ENCODE assay signal across 8 cellular contexts in the genomic region with DNA sequence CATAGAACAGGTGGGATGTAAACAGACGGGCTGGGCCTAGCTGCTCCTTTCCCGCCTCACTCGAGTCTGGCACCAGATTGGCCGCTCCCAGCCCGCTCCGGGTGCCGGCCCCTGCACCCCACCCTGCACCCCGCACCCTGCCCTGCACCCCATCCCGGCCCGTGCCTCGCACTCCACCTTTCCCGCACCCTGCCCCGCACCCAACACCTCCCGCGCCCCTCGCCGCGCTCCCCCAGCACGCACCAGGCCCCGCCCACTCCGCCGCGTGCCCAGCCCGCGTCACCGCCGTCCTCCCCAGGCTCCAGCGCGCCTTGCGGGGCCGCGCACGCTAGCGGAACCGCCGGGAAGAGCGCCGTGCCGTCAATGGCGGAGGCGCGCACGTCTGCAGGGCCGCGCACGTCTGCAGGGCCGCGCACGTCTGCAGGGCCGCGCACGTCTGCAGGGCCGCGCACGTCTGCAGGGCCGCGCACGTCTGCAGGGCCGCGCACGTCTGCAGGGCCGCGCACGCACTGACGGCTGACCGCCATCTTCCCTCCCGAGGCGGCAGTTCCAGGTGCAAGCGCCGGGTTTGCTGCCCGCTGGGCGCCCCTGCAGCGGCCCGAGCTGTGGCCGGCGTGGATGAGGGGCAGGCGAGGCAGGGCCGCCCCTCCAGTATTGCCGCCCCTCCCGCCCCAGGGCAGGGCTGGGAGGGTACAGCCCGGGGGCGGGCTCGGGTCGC. TPM values are rescaled to one million over a fixed set of nuclear protein-coding genes. Genes with fewer than 3 reads are reported as not detected.
DNase-seq lines count a peak whose midpoint lies in the region; ATAC-seq and TF ChIP-seq lines count a peak whose summit lies in the region.

Gene UBE3C (plus strand): TSS at position 503 of the 718 bp plus-strand sequence. CDS start 347 bp downstream, outside the sequence.

- DNase-seq in AG04450 (ENCODE audit: low read depth, low spot score) (peak; percentile 75), NCI-H345 (lab: John Stamatoyannopoulos, UW) (peak; percentile 95), activated B cell treated with CpG ODN at 0.5 μM for 24 hours (peak; percentile 91), cardiac fibroblast (ENCODE audit: low read depth in 2 of 2) (peak; percentile 88 to 96), inferior parietal cortex (ENCODE audit: extremely low spot score) (peak; percentile 84), spleen (peak; percentile 98)

- peaks cover 0 to 31% (median 3%) of the 10 kb centered on the region in 6 donors for H3K36me3 ChIP-seq in spleen

- peak within 1 kb of the TSS; percentile 88 for H3K27ac Mint-ChIP-seq in activated B cell treated with CpG ODN at 0.5 μM for 24 hours

- H3K9me3 Mint-ChIP-seq in activated B cell treated with CpG ODN at 0.5 μM for 24 hours: no peaks in the 10 kb centered on the region

- H3K4me3 Mint-ChIP-seq in activated B cell treated with CpG ODN at 0.5 μM for 24 hours: peak within 1 kb of the TSS; percentile 81

- no peaks in the 10 kb centered on the region for H3K27me3 Mint-ChIP-seq in activated B cell treated with CpG ODN at 0.5 μM for 24 hours

- in situ Hi-C loops in GM18951 (cut with MboI; ENCODE audit: low sequenced_read_pairs, unreplicated experiment): no loop called here

- H3K4me1 Mint-ChIP-seq in activated B cell treated with CpG ODN at 0.5 μM for 24 hours: peaks cover 37% of the 10 kb centered on the region

- TF ChIP-seq CTCF in AG04450 (IDR thresholded peaks at IDR 0.05; ENCODE audit: low read depth, low read length) (no peak), activated B cell treated with CpG ODN at 0.5 μM for 24 hours (IDR thresholded peaks at IDR 0.05) (no peak), cardiac fibroblast (IDR thresholded peaks at IDR 0.05; ENCODE audit: low read depth, low read length) (no peak), spleen (IDR thresholded peaks at IDR 0.05 in 8 of 11, conservative IDR thresholded peaks at IDR 0.05 in 3 of 11) (peak in 3 of 11 experiments; percentile 24 to 44 (median 41))

- POLR2A ChIA-PET in AG04450 (lab: Yijun Ruan, JAX): interaction anchor here (0.6 kb wide), 1 partner anchor 78 kb away, joined by 3 read pairs; no protein-coding TSS in a partner anchor
- POLR2A ChIA-PET in activated B cell treated with CpG ODN at 0.5 μM for 24 hours (lab: Charles Lee): interaction anchor here (0.6 to 0.8 kb wide), 2 partner anchors 230 to 1836 kb away, joined by 3 read pairs; no protein-coding TSS in a partner anchor

- WGBS in spleen, 5 donors: 1 to 7% (median 2%) methylated on average over 15 to 84 of the region's 84 CpGs

- H3K27me3 ChIP-seq in AG04450 (ENCODE audit: control insufficient read depth, insufficient read depth, low read length) (no peaks in the 10 kb centered on the region), spleen (replicated peaks in 1 of 7) (no peaks in the 10 kb centered on the region)

- H3K36me3 Mint-ChIP-seq in activated B cell treated with CpG ODN at 0.5 μM for 24 hours (ENCODE audit: low read depth): peaks cover 33% of the 10 kb centered on the region

- CTCF ChIA-PET in AG04450 (lab: Charles Lee) (no interaction called here), activated B cell treated with CpG ODN at 0.5 μM for 24 hours (lab: Charles Lee) (no interaction called here)

- peaks cover 21 to 60% (median 48%) of the 10 kb centered on the region in 6 donors for H3K4me1 ChIP-seq in spleen

- intact Hi-C loops in activated B cell treated with CpG ODN at 0.5 μM for 24 hours (cut with micrococcal nuclease) (loop anchor here (1.0 to 5.0 kb wide), 9 partner anchors 164 to 1931 kb away; partner anchors contain the start of genes DNAJB6, INSIG1, LMBR1 and NCAPG2), spleen (cut with DNase I; ENCODE audit: low total_unique reads) (no loop called here)

- H3K4me3 ChIP-seq in AG04450 (ENCODE audit: low read depth, low read length) (peak within 1 kb of the TSS; percentile 85), cardiac fibroblast (replicated peaks in 1 of 2; ENCODE audit: low read depth in 2 of 2, low read length in 2 of 2) (peak within 1 kb of the TSS; percentile 71 to 75), spleen (peak within 1 kb of the TSS; percentile 64 to 88 (median 77))

- H3K9me3 ChIP-seq in AG04450 (ENCODE audit: control insufficient read depth, insufficient read depth, low read length) (no peaks in the 10 kb centered on the region; the same call in 1 of the 2 replicates), spleen (no peaks in the 10 kb centered on the region)

- TF ChIP-seq POLR2A in GM18951 (IDR thresholded peaks at IDR 0.05; ENCODE audit: extremely low read depth, insufficient read depth, insufficient read length) (peak; percentile 91), spleen (IDR thresholded peaks at IDR 0.05) (peak in 1 of 3 donors; percentile 46)

- H3K27ac ChIP-seq in AG04450 (ENCODE audit: low read depth, low read length): peak within 1 kb of the TSS; percentile 61
- peak within 1 kb of the TSS; percentile 88 to 97 (median 92) for H3K27ac ChIP-seq in spleen

- peak; percentile 85 for ATAC-seq in HG03175 (IDR thresholded peaks at IDR 0.05; ENCODE audit: unreplicated experiment)
- ATAC-seq in activated B cell treated with CpG ODN at 0.5 μM for 24 hours (ENCODE audit: low read depth): peak; percentile 89

RNA-seq across cellular contexts. Expression of gene UBE3C, which starts in this region (rescaled TPM):
- 60.6 and 71.2 TPM in 2 replicates for polyA plus RNA-seq in AG04450 (2011; rRNA removed)
- polyA minus RNA-seq in AG04450 (2011; rRNA and poly(A)+ RNA removed): 75.2 and 88.1 TPM in 2 replicates
- total RNA-seq in activated B cell treated with CpG ODN at 0.5 μM for 24 hours: 52.8 and 65.3 TPM in 2 replicates
- 10 to 100 TPM; 47.2 to 81.6 (median 69.1) TPM for total RNA-seq in spleen
- polyA plus RNA-seq in spleen: 10 to 100 TPM in 2 of 3 donors, 1 to 10 TPM in 1; 9.7 to 17.5 (median 10.6) TPM

Comparison
In these comparisons a context has a peak if more than half of its experiments do, and no peak if none do; other contexts are left out.
1. Peak in every context shown above with its lines: DNase-seq, ATAC-seq, H3K4me3 ChIP-seq and H3K27ac ChIP-seq.